In genomic region chrX:37697169-37697760, GRCh38 we compare ENCODE assay signal across 12 cellular contexts.
"Had no signal": no experiment of that assay in that cellular context is flagged by ENCODE, and none has a peak within 500 bp of the region (broad histone marks: within the 10 kb centered on the region; RNA-seq: fewer than 3 reads in every experiment).

No MANE protein-coding gene starts in this region.

- H3K9me3 ChIP-seq: colonic mucosa, lower lobe of right lung, tibial nerve had no signal

- DNase-seq: activated CD4-positive, alpha-beta T cell treated with anti-CD3 and anti-CD28 coated beads, Interleukin-2, amount 50 U/mL, for 1 hour; activated CD4-positive, CD25-positive, alpha-beta regulatory T cell; activated effector memory CD4-positive, alpha-beta T cell treated with Interleukin-2 at 50 U/mL for 16 hours; activated T-cell treated with anti-CD3 and anti-CD28 coated beads, Interleukin-2, amount 50 U/mL, for 24 hours; amniotic stem cell; colonic mucosa; lower lobe of right lung; midbrain; naive B cell; small intestine had no signal

- H3K36me3 ChIP-seq: colonic mucosa, lower lobe of right lung, tibial nerve had no signal

- H3K4me3 ChIP-seq: colonic mucosa, lower lobe of right lung, tibial nerve had no signal

- H3K27ac ChIP-seq: colonic mucosa, lower lobe of right lung, tibial nerve had no signal

- H3K4me1 ChIP-seq: colonic mucosa, lower lobe of right lung, tibial nerve had no signal

- ATAC-seq: activated naive CD4-positive, alpha-beta T cell treated with anti-CD3 and anti-CD28 coated beads, Interleukin-2, amount 50 U/mL, for 72 hours; lower lobe of right lung had no signal
